Comparison of ENCODE assay signal across 1 cellular context in the genomic region with DNA sequence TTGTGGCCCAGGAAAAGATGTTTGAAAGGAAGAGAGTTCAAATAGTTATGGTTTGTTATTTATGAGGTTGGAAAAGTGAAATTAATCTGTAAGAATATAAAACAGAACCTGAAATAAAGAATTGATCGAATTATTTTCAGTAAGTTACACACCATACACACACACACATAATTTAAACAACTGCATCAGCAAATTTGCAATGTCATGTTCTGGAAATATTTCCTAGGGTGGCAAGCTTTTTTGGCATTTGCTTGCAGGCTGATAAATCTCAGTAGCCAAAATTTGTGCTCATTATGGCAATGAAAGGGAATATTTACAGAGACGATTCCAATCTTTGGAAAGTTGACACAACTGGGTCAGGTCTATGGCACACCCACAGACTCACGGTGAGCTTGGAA.
TF ChIP-seq lines count a peak whose summit lies in the region.

No MANE protein-coding gene starts in this region.

TF ChIP-seq in IMR-90, 13 proteins besides CTCF, POLR2A, EP300 and RAD21 (continued from another document):
- TF ChIP-seq, protein P1, sequence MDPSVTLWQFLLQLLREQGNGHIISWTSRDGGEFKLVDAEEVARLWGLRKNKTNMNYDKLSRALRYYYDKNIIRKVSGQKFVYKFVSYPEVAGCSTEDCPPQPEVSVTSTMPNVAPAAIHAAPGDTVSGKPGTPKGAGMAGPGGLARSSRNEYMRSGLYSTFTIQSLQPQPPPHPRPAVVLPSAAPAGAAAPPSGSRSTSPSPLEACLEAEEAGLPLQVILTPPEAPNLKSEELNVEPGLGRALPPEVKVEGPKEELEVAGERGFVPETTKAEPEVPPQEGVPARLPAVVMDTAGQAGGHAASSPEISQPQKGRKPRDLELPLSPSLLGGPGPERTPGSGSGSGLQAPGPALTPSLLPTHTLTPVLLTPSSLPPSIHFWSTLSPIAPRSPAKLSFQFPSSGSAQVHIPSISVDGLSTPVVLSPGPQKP (IDR thresholded peaks at IDR 0.05; ENCODE audit: borderline replicate concordance, low read depth, low read length): no peak
- TF ChIP-seq BHLHE40 (IDR thresholded peaks at IDR 0.05; ENCODE audit: low read depth, low read length): no peak
- 0 out of 2 replicates have a peak, but pooled peaks have one; percentile 56 for TF ChIP-seq NFE2L2 (IDR thresholded peaks at IDR 0.05; ENCODE audit: low read depth, low read length)
- TF ChIP-seq MAFK (IDR thresholded peaks at IDR 0.05; ENCODE audit: low read depth, low read length): peak; percentile 66
